Comparison of ENCODE assay signal across 1 cellular context in genomic region chr19:49640113-49640898, GRCh38.
TF ChIP-seq lines count a peak whose summit lies in the region.

Gene RRAS, minus strand, starts transcription at chr19:49640143. Its CDS starts 45 bp downstream, at chr19:49640098.

TF ChIP-seq in HEK293, 187 proteins besides CTCF, POLR2A, EP300 and RAD21 (continued from another document):
- TF ChIP-seq ZNF776 (tag by site-specific recombination; IDR thresholded peaks at IDR 0.05; ENCODE audit: borderline replicate concordance) (no peak), WT1 (tag by site-specific recombination; IDR thresholded peaks at IDR 0.05) (peak; percentile 88), ZNF341 (tag by site-specific recombination; IDR thresholded peaks at IDR 0.05; ENCODE audit: low read depth) (peak; percentile 75), ZNF19 (tag by site-specific recombination; IDR thresholded peaks at IDR 0.05; ENCODE audit: low read depth) (no peak), OVOL3 (tag by site-specific recombination; IDR thresholded peaks at IDR 0.05) (peak; percentile 71; the same call in 1 of the 2 replicates), ZNF664 (tag by site-specific recombination; IDR thresholded peaks at IDR 0.05) (no peak), ZNF184 (tag by site-specific recombination; IDR thresholded peaks at IDR 0.05) (no peak), ZNF670 (tag by site-specific recombination; IDR thresholded peaks at IDR 0.05; ENCODE audit: low read depth) (no peak), ZNF335 (tag by site-specific recombination; conservative IDR thresholded peaks at IDR 0.05) (peak; percentile 82), ZNF280D (tag by site-specific recombination; IDR thresholded peaks at IDR 0.05) (no peak), ZNF214 (tag by site-specific recombination; IDR thresholded peaks at IDR 0.05; ENCODE audit: borderline replicate concordance) (no peak), ZNF169 (tag by site-specific recombination; IDR thresholded peaks at IDR 0.05) (no peak), ZNF426 (tag by site-specific recombination; IDR thresholded peaks at IDR 0.05) (no peak), MZF1 (tag by site-specific recombination; IDR thresholded peaks at IDR 0.05; ENCODE audit: borderline replicate concordance) (no peak), KLF8 (tag by site-specific recombination; IDR thresholded peaks at IDR 0.05) (peak; percentile 99), ZNF433 (tag by site-specific recombination; IDR thresholded peaks at IDR 0.05; ENCODE audit: low read depth) (no peak), ZNF248 (tag by site-specific recombination; IDR thresholded peaks at IDR 0.05) (no peak), ZNF513 (tag by site-specific recombination; IDR thresholded peaks at IDR 0.05) (no peak), ZNF146 (tag by site-specific recombination; IDR thresholded peaks at IDR 0.05) (no peak), ZNF768 (tag by site-specific recombination; IDR thresholded peaks at IDR 0.05) (no peak), ZFP3 (tag by site-specific recombination; IDR thresholded peaks at IDR 0.05; ENCODE audit: low read depth) (no peak), YY2 (tag by site-specific recombination; IDR thresholded peaks at IDR 0.05) (no peak), ZBTB6 (tag by site-specific recombination; IDR thresholded peaks at IDR 0.05) (no peak; the same call in 1 of the 2 replicates), ZNF274 (IDR thresholded peaks at IDR 0.05; ENCODE audit: low read length) (no peak), ZNF274 (tag by site-specific recombination; IDR thresholded peaks at IDR 0.05; ENCODE audit: borderline replicate concordance) (no peak), ZNF596 (tag by site-specific recombination; IDR thresholded peaks at IDR 0.05) (no peak), ZFP41 (tag by site-specific recombination; IDR thresholded peaks at IDR 0.05; ENCODE audit: borderline replicate concordance) (no peak), SCRT2 (tag by site-specific recombination; IDR thresholded peaks at IDR 0.05) (peak; percentile 90), ZNF571 (tag by site-specific recombination; IDR thresholded peaks at IDR 0.05) (no peak), ZNF645 (tag by site-specific recombination; IDR thresholded peaks at IDR 0.05) (no peak), ZNF510 (tag by site-specific recombination; IDR thresholded peaks at IDR 0.05; ENCODE audit: insufficient replicate concordance) (no peak), ZBTB48 (tag by site-specific recombination; IDR thresholded peaks at IDR 0.05) (peak; percentile 80), ZNF514 (tag by site-specific recombination; IDR thresholded peaks at IDR 0.05) (no peak), ZNF362 (tag by site-specific recombination; IDR thresholded peaks at IDR 0.05) (no peak), ZSCAN5A (tag by site-specific recombination; IDR thresholded peaks at IDR 0.05) (no peak), MYNN (tag by site-specific recombination; IDR thresholded peaks at IDR 0.05; ENCODE audit: borderline replicate concordance) (no peak), ZNF837 (tag by site-specific recombination; IDR thresholded peaks at IDR 0.05) (no peak), ZNF202 (tag by site-specific recombination; IDR thresholded peaks at IDR 0.05; ENCODE audit: borderline replicate concordance) (no peak), MEIS1 (CRISPR knock-in tag; IDR thresholded peaks at IDR 0.05; ENCODE audit: borderline replicate concordance) (no peak), ATF2 (tag by site-specific recombination; IDR thresholded peaks at IDR 0.05; ENCODE audit: low read depth) (peak; percentile 87), PRDM6 (tag by site-specific recombination; IDR thresholded peaks at IDR 0.05) (no peak), ZNF121 (tag by site-specific recombination; IDR thresholded peaks at IDR 0.05) (no peak), ZNF211 (tag by site-specific recombination; IDR thresholded peaks at IDR 0.05; ENCODE audit: low read depth) (no peak), ZBTB26 (tag by site-specific recombination; optimal IDR thresholded peaks at IDR 0.05) (peak; percentile 52), ZNF24 (tag by site-specific recombination; IDR thresholded peaks at IDR 0.05) (peak; percentile 93), ZNF18 (tag by site-specific recombination; IDR thresholded peaks at IDR 0.05) (no peak), ZSCAN16 (tag by site-specific recombination; IDR thresholded peaks at IDR 0.05) (no peak), ZNF302 (tag by site-specific recombination; IDR thresholded peaks at IDR 0.05; ENCODE audit: low read depth) (no peak)
TF ChIP-seq in HEK293: peak in this region for 71.
